ENCODE assay signal across 12 cellular contexts in the genomic region with DNA sequence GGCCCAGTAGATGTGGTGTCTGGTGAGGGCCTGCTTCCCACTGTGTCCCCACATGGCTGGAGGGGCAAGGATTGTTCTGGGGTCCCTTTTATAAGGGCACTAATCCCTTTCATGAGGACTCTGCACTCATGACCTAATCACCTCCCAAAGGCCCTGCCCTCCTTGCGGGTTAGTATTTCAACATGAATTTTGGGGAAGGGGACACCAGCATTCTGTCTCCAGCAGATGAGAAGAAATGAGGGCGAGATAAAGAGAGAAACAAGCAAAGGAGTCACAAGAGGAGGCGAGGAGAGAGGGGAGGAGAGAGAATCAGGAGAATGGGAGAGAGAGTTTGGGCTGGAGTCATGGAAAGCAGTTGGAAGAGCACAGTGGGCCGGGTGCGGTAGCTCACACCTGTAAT.
"Had no signal": no experiment of that assay in that cellular context is flagged by ENCODE, and none has a peak within 500 bp of the region (broad histone marks: within the 10 kb centered on the region; RNA-seq: fewer than 3 reads in every experiment).

No MANE protein-coding gene starts in this region.

- H3K27ac ChIP-seq: gastroesophageal sphincter, skin epidermis had no signal

- H3K9me3 ChIP-seq: gastroesophageal sphincter, heart right ventricle, left lung, upper lobe of left lung had no signal

- DNase-seq: activated CD4-positive, alpha-beta T cell treated with anti-CD3 and anti-CD28 coated beads, Interleukin-2, amount 50 U/mL, for 1 hour; activated naive CD4-positive, alpha-beta T cell treated with anti-CD3 and anti-CD28 coated beads, Interleukin-2, amount 50 U/mL, for 16 hours; heart right ventricle; natural killer cell; occipital lobe; stimulated activated naive CD8-positive, alpha-beta T cell treated with anti-CD3 and anti-CD28 coated beads, Interleukin-15, amount 100 ng/mL, for 72 hours; T-helper 2 cell; upper lobe of left lung had no signal

- ATAC-seq: activated CD4-positive, CD25-positive, alpha-beta regulatory T cell treated with anti-CD3 and anti-CD28 coated beads, Interleukin-2, amount 50 U/mL, for 24 hours; gastroesophageal sphincter; heart right ventricle; left lung; natural killer cell; stimulated activated naive CD8-positive, alpha-beta T cell treated with anti-CD3 and anti-CD28 coated beads, Interleukin-15, amount 100 ng/mL, for 72 hours had no signal

- H3K4me3 ChIP-seq: gastroesophageal sphincter, heart right ventricle, left lung, skin epidermis, upper lobe of left lung had no signal

- H3K27me3 ChIP-seq: gastroesophageal sphincter, left lung, upper lobe of left lung had no signal

- H3K36me3 ChIP-seq: gastroesophageal sphincter, heart right ventricle, left lung, upper lobe of left lung had no signal
